ENCODE assay signal across 1 cellular context in genomic region chr3:171384101-171384891, GRCh38.
TF ChIP-seq lines count a peak whose summit lies in the region.

No MANE protein-coding gene starts in this region.

TF ChIP-seq in GM12878, 131 proteins besides CTCF, POLR2A, EP300 and RAD21 (continued from another document):
- TF ChIP-seq CEBPZ (IDR thresholded peaks at IDR 0.05; ENCODE audit: low read depth, low read length): no peak
- TF ChIP-seq HDAC6 (IDR thresholded peaks at IDR 0.05; ENCODE audit: unreplicated experiment): no peak
- TF ChIP-seq NKRF (conservative IDR thresholded peaks at IDR 0.05): no peak
- no peak for TF ChIP-seq IRF5 (IDR thresholded peaks at IDR 0.05; ENCODE audit: borderline replicate concordance)
- no peak for TF ChIP-seq HCFC1 (IDR thresholded peaks at IDR 0.05; ENCODE audit: low read length)
- no peak for TF ChIP-seq MYC (IDR thresholded peaks at IDR 0.05; ENCODE audit: insufficient read depth, insufficient read length, insufficient replicate concordance, low read length, severe bottlenecking)
- no peak for TF ChIP-seq USF2 (IDR thresholded peaks at IDR 0.05; ENCODE audit: borderline replicate concordance, low read depth, low read length)
- no peak for TF ChIP-seq FOXK2 (IDR thresholded peaks at IDR 0.05)
TF ChIP-seq in GM12878: peak in this region for 0.
